In the genomic region with DNA sequence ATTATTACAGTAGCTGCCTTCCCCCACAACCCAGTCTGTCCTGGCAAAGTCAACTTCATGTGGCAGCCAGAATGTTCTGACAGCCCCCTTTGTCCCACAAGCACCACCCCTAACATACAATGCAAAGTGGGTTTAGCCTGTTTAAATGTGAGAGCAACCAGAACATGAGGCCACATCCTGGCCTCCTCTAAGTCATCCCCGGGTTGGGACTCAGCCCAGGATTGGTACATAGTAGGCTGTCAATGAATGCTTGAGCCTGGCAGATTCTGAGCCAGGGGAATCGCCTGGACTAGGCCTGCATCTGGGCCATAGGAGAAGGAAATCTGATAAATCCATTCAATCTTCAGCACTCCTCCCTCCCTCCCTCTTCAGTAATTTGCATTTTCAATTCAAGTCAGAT, we compare ENCODE assay signal across 10 cellular contexts. TPM values are rescaled to one million over a fixed set of nuclear protein-coding genes. Genes with fewer than 3 reads are reported as not detected.
DNase-seq lines count a peak whose midpoint lies in the region; ATAC-seq, FAIRE-seq and TF ChIP-seq lines count a peak whose summit lies in the region.
"Had no signal": no experiment of that assay in that cellular context is flagged by ENCODE, and none has a peak within 500 bp of the region (broad histone marks: within the 10 kb centered on the region; RNA-seq: fewer than 3 reads in every experiment).

No MANE protein-coding gene starts in this region.

- H3K4me3 Mint-ChIP-seq in activated CD4-positive, alpha-beta T cell treated with anti-CD3 and anti-CD28 coated beads for 36 hours = no peak overlapping the region
- no peak overlapping the region for H3K4me3 Mint-ChIP-seq in chondrocyte (ENCODE audit: unreplicated experiment)

- peak overlapping the region; percentile 62 for H3K4me2 ChIP-seq in skeletal muscle satellite cell (ENCODE audit: low read length)

- peak overlapping the region; percentile 51 for H3K9ac ChIP-seq in skeletal muscle satellite cell (ENCODE audit: low read depth, low read length)

- in situ Hi-C loops in GM13976 (cut with MboI; ENCODE audit: low sequenced_read_pairs, unreplicated experiment) = no loop called here

- POLR2A ChIA-PET in activated CD4-positive, alpha-beta T cell treated with anti-CD3 and anti-CD28 coated beads for 36 hours (lab: Charles Lee) = interaction anchor here (0.6 kb wide), 1 partner anchor 21 kb away, joined by 4 read pairs; no protein-coding TSS in a partner anchor

- H3K9me3 ChIP-seq in skeletal muscle satellite cell (replicated peaks; ENCODE audit: low read length) = no peaks in the 10 kb centered on the region

- no peak for FAIRE-seq in RCC 7860 (lab: Jason Lieb, UNC)

- ATAC-seq in activated CD4-positive, alpha-beta T cell treated with anti-CD3 and anti-CD28 coated beads for 36 hours = no peak
- ATAC-seq in HG03457 (IDR thresholded peaks at IDR 0.05; ENCODE audit: unreplicated experiment) (no peak), HG03354 (IDR thresholded peaks at IDR 0.05; ENCODE audit: poor library complexity, severe bottlenecking, unreplicated experiment) (no peak)

- H3K4me3 ChIP-seq in skeletal muscle satellite cell (ENCODE audit: low read length) = peak overlapping the region; percentile 5

- TF ChIP-seq CTCF in chondrocyte (IDR thresholded peaks at IDR 0.05) = no peak
- TF ChIP-seq CTCF in GM13976 (IDR thresholded peaks at IDR 0.05; ENCODE audit: borderline replicate concordance, control extremely low read depth, extremely low read depth, insufficient read depth, missing control alignments) = no peak

- peaks cover 37% of the 10 kb centered on the region for H3K4me1 Mint-ChIP-seq in activated CD4-positive, alpha-beta T cell treated with anti-CD3 and anti-CD28 coated beads for 36 hours
- peaks cover 77% of the 10 kb centered on the region for H3K4me1 Mint-ChIP-seq in chondrocyte (ENCODE audit: low read depth)

- peaks cover 81% of the 10 kb centered on the region for H3K4me1 ChIP-seq in skeletal muscle satellite cell (ENCODE audit: control insufficient read depth, insufficient read depth, low read length)

- DNase-seq in activated CD4-positive, alpha-beta T cell treated with anti-CD3 and anti-CD28 coated beads for 36 hours = peak; percentile 21
- no peak for DNase-seq in activated CD4-positive, alpha-beta T cell treated with anti-CD3 and anti-CD28 coated beads for 48 hours
- DNase-seq in RCC 7860 (ENCODE audit: low spot score) (peak; percentile 48), chondrocyte (ENCODE audit: low spot score) (peak; percentile 27), GM13976 (ENCODE audit: low spot score) (no peak)
- DNase-seq: NCI-H1436 treated with DMSO at 0.1 percent for 48 hours had no signal

- H3K9me3 Mint-ChIP-seq in activated CD4-positive, alpha-beta T cell treated with anti-CD3 and anti-CD28 coated beads for 36 hours (ENCODE audit: low read depth) = no peaks in the 10 kb centered on the region
- H3K9me3 Mint-ChIP-seq in chondrocyte (ENCODE audit: low read depth) = no peaks in the 10 kb centered on the region

- intact Hi-C loops in activated CD4-positive, alpha-beta T cell treated with anti-CD3 and anti-CD28 coated beads for 36 hours (cut with DNase I, micrococcal nuclease) = loop anchor here in 1 of 2 experiments (1.0 kb wide), 1 partner anchor 44 kb away; the partner anchor contains the start of gene PDK2

- H3K27me3 Mint-ChIP-seq in activated CD4-positive, alpha-beta T cell treated with anti-CD3 and anti-CD28 coated beads for 36 hours = no peaks in the 10 kb centered on the region
- H3K27me3 Mint-ChIP-seq in chondrocyte (ENCODE audit: low read depth) = no peaks in the 10 kb centered on the region

- no peaks in the 10 kb centered on the region for H3K36me3 ChIP-seq in skeletal muscle satellite cell (ENCODE audit: insufficient read depth, low read length)

- H3K36me3 Mint-ChIP-seq in activated CD4-positive, alpha-beta T cell treated with anti-CD3 and anti-CD28 coated beads for 36 hours (ENCODE audit: low read depth) = no peaks in the 10 kb centered on the region
- H3K36me3 Mint-ChIP-seq in chondrocyte (ENCODE audit: low read depth) = no peaks in the 10 kb centered on the region

- H3K27ac Mint-ChIP-seq in activated CD4-positive, alpha-beta T cell treated with anti-CD3 and anti-CD28 coated beads for 36 hours = peak overlapping the region; percentile 87
- H3K27ac Mint-ChIP-seq in chondrocyte (ENCODE audit: unreplicated experiment) = peak overlapping the region; percentile 85

- no peaks in the 10 kb centered on the region for H3K27me3 ChIP-seq in skeletal muscle satellite cell (ENCODE audit: control insufficient read depth, insufficient read depth, low read length)

- CTCF ChIA-PET in activated CD4-positive, alpha-beta T cell treated with anti-CD3 and anti-CD28 coated beads for 36 hours (lab: Charles Lee) = interaction anchor here (0.8 to 1.4 kb wide), 3 partner anchors 36 to 54 kb away, joined by 3 to 5 read pairs (median 3); no protein-coding TSS in a partner anchor

RNA-seq across cellular contexts. Expression of gene ITGA3, which starts 4.3 kb away (rescaled TPM):
- 1 to 10 TPM; 6.8 to 7.8 TPM for total RNA-seq in activated CD4-positive, alpha-beta T cell treated with anti-CD3 and anti-CD28 coated beads for 36 hours
- 85.8 to 236 TPM (median 216 TPM) in 3 replicates for total RNA-seq in chondrocyte
- 105 and 121 TPM in 2 replicates for total RNA-seq in skeletal muscle satellite cell (2012; rRNA removed)

RNA-seq across cellular contexts. Expression of gene PDK2, which starts 43.5 kb away (rescaled TPM):
- 10 to 100 TPM in 1 of 2 experiments, 1 to 10 TPM in 1; 9.8 to 16.2 TPM for total RNA-seq in activated CD4-positive, alpha-beta T cell treated with anti-CD3 and anti-CD28 coated beads for 36 hours
- total RNA-seq in chondrocyte = 28.9 to 38.0 TPM (median 31.1 TPM) in 3 replicates
- total RNA-seq in skeletal muscle satellite cell (2012; rRNA removed) = 12.9 and 17.0 TPM in 2 replicates

RNA-seq across cellular contexts. Expression of gene DLX3, which starts 56.6 kb away (rescaled TPM):
- under 1 TPM in 1 of 2 experiments, not detected in 1; 0.09 TPM for total RNA-seq in activated CD4-positive, alpha-beta T cell treated with anti-CD3 and anti-CD28 coated beads for 36 hours
- 0.10 TPM in 1 of 3 replicates, not detected in the others for total RNA-seq in chondrocyte
- total RNA-seq in skeletal muscle satellite cell (2012; rRNA removed) = under 0.01 TPM in 1 of 2 replicates, not detected in the other
- total RNA-seq: cardiac septum had no signal

Comparison
In these comparisons a context has a peak if more than half of its experiments do, and no peak if none do; other contexts are left out.
1. DNase-seq: peak in activated CD4-positive, alpha-beta T cell treated with anti-CD3 and anti-CD28 coated beads for 36 hours (single experiment), RCC 7860 (single experiment) and chondrocyte (single experiment); none in activated CD4-positive, alpha-beta T cell treated with anti-CD3 and anti-CD28 coated beads for 48 hours (single experiment) and GM13976 (single experiment).